Comparison of ENCODE assay signal across 8 cellular contexts in the genomic region with DNA sequence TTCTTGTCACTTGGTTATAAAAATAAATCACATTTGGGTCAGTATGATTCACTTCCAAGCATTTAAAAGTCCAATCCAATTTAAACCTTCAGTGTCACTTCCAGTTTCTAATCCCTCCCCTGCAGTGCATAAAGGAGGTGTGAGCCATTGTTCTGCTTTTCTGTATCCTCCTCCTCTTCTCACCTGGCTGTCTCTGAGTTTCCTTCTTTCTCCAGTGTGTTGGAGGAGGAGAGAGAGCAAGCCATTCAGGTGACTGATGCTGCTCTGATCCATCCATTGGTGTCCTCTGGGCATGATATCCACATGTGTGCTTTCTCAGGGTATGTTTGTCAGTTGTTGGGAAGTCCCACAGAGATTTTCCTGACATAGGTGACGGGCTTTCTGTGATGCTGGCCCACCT. TPM values are rescaled to one million over a fixed set of nuclear protein-coding genes. Genes with fewer than 3 reads are reported as not detected.
A peak's percentile ranks its signal among the peaks of the same experiment; 100 is the strongest.
DNase-seq lines count a peak whose midpoint lies in the region; ATAC-seq and TF ChIP-seq lines count a peak whose summit lies in the region.

No MANE protein-coding gene starts in this region.

- peaks cover 59% of the 10 kb centered on the region for H3K4me1 Mint-ChIP-seq in activated naive CD4-positive, alpha-beta T cell treated with anti-CD3 and anti-CD28 coated beads, Interleukin-2, amount 10 ng/mL, durations not matched to agents 7 days and 5 days
- peaks cover 33% of the 10 kb centered on the region for H3K4me1 Mint-ChIP-seq in T-helper 17 cell

- H3K27ac Mint-ChIP-seq in activated naive CD4-positive, alpha-beta T cell treated with anti-CD3 and anti-CD28 coated beads, Interleukin-2, amount 10 ng/mL, durations not matched to agents 7 days and 5 days: peak overlapping the region; percentile 96
- H3K27ac Mint-ChIP-seq in T-helper 17 cell: peak overlapping the region; percentile 94

- H3K9ac ChIP-seq in iPS-15b (ENCODE audit: low read depth, low read length): peak overlapping the region; percentile 91

- CTCF ChIA-PET in activated naive CD4-positive, alpha-beta T cell treated with anti-CD3 and anti-CD28 coated beads, Interleukin-2, amount 10 ng/mL, durations not matched to agents 7 days and 5 days (lab: Charles Lee): interaction anchor here (1.1 to 2.3 kb wide), 8 partner anchors 9 to 194 kb away, joined by 3 to 22 read pairs (median 6); partner anchors contain the start of genes ITM2B, MED4 and SUCLA2

- no peak for DNase-seq in activated naive CD4-positive, alpha-beta T cell treated with anti-CD3 and anti-CD28 coated beads, Interleukin-2, amount 10 ng/mL, durations not matched to agents 7 days and 5 days
- DNase-seq in activated naive CD4-positive, alpha-beta T cell treated with Interleukin-2 at 50 U/mL for 16 hours: no peak
- no peak for DNase-seq in T-helper 17 cell
- no peak for DNase-seq in tibial artery
- DNase-seq in T1000 (lab: John Stamatoyannopoulos, UW): no peak
- no peak for DNase-seq in NCI-H526 (lab: John Stamatoyannopoulos, UW)

- H3K27ac ChIP-seq in tibial artery: peak overlapping the region; percentile 84 to 91

- intact Hi-C loops in tibial artery (cut with DNase I; ENCODE audit: low total_unique reads): no loop called here

- H3K4me3 ChIP-seq in iPS-15b (ENCODE audit: low read depth, low read length): peak overlapping the region; percentile 95
- no peak overlapping the region for H3K4me3 ChIP-seq in tibial artery

- ATAC-seq in T-helper 17 cell (no peak), HG03439 (IDR thresholded peaks at IDR 0.05; ENCODE audit: unreplicated experiment) (no peak)

- H3K36me3 ChIP-seq in iPS-15b (ENCODE audit: control insufficient read depth, insufficient read depth, low read length) (no peaks in the 10 kb centered on the region), tibial artery (peaks cover 0 to 17% (median 4%) of the 10 kb centered on the region in 3 donors)

- H3K4me1 ChIP-seq in iPS-15b (ENCODE audit: control insufficient read depth, insufficient read depth, low read length) (peaks cover 5% of the 10 kb centered on the region), tibial artery (peaks cover 0 to 22% (median 13%) of the 10 kb centered on the region in 4 donors)

- no peaks in the 10 kb centered on the region for H3K9me3 ChIP-seq in T-helper 17 cell (ENCODE audit: control insufficient read depth, low read length, poor library complexity, severe bottlenecking)
- H3K9me3 ChIP-seq in iPS-15b (ENCODE audit: control insufficient read depth, insufficient read depth, low read length): no peaks in the 10 kb centered on the region
- H3K9me3 ChIP-seq in tibial artery: no peaks in the 10 kb centered on the region

- peaks cover 5% of the 10 kb centered on the region for H3K27me3 Mint-ChIP-seq in activated naive CD4-positive, alpha-beta T cell treated with anti-CD3 and anti-CD28 coated beads, Interleukin-2, amount 10 ng/mL, durations not matched to agents 7 days and 5 days
- H3K27me3 Mint-ChIP-seq in T-helper 17 cell: no peaks in the 10 kb centered on the region

- H3K36me3 Mint-ChIP-seq in activated naive CD4-positive, alpha-beta T cell treated with anti-CD3 and anti-CD28 coated beads, Interleukin-2, amount 10 ng/mL, durations not matched to agents 7 days and 5 days: peaks cover 51% of the 10 kb centered on the region
- H3K36me3 Mint-ChIP-seq in T-helper 17 cell (ENCODE audit: low read depth): peaks cover 4% of the 10 kb centered on the region

- no peaks in the 10 kb centered on the region for H3K9me3 Mint-ChIP-seq in activated naive CD4-positive, alpha-beta T cell treated with anti-CD3 and anti-CD28 coated beads, Interleukin-2, amount 10 ng/mL, durations not matched to agents 7 days and 5 days

- H3K4me3 Mint-ChIP-seq in activated naive CD4-positive, alpha-beta T cell treated with anti-CD3 and anti-CD28 coated beads, Interleukin-2, amount 10 ng/mL, durations not matched to agents 7 days and 5 days: peak overlapping the region; percentile 96
- H3K4me3 Mint-ChIP-seq in T-helper 17 cell: peak overlapping the region; percentile 91

- H3K27me3 ChIP-seq in iPS-15b (ENCODE audit: control insufficient read depth, insufficient read depth, low read length): no peaks in the 10 kb centered on the region
- no peaks in the 10 kb centered on the region for H3K27me3 ChIP-seq in tibial artery

- TF ChIP-seq CTCF in tibial artery (IDR thresholded peaks at IDR 0.05): no peak

RNA-seq across cellular contexts. Expression of gene NUDT15, which starts 1.2 kb away (rescaled TPM):
- total RNA-seq in T-helper 17 cell: 10 to 100 TPM; 10.1 to 10.6 TPM

RNA-seq across cellular contexts. Expression of gene SUCLA2, which starts 37.7 kb away (rescaled TPM):
- 10 to 100 TPM; 15.6 to 21.3 TPM for total RNA-seq in T-helper 17 cell

RNA-seq across cellular contexts. Expression of gene MED4, which starts 56.1 kb away (rescaled TPM):
- 10 to 100 TPM; 47.4 to 62.5 TPM for total RNA-seq in T-helper 17 cell
